15 cellular contexts compared by ENCODE assay signal in genomic region chr5:10330511-10331105, GRCh38. TPM values are rescaled to one million over a fixed set of nuclear protein-coding genes. Genes with fewer than 3 reads are reported as not detected.
DNase-seq lines count a peak whose midpoint lies in the region; ATAC-seq, FAIRE-seq and TF ChIP-seq lines count a peak whose summit lies in the region.
"Had no signal": no experiment of that assay in that cellular context is flagged by ENCODE, and none has a peak within 500 bp of the region (broad histone marks: within the 10 kb centered on the region; RNA-seq: fewer than 3 reads in every experiment).

No MANE protein-coding gene starts in this region.

- TF ChIP-seq CTCF in liver (IDR thresholded peaks at IDR 0.05; ENCODE audit: low read depth, low read length, missing input control) (no peak), HepG2 (CRISPR knock-in tag; IDR thresholded peaks at IDR 0.05) (no peak)

- no peak for TF ChIP-seq POLR2A in HepG2 (IDR thresholded peaks at IDR 0.05; ENCODE audit: insufficient read depth in 1 of 2, low read depth in 2 of 2, low read length in 2 of 2)

- BruUV-seq in HepG2 (replicated peaks; lab: Mats Ljungman, UMichigan): no TSS peak

- CTCF ChIA-PET in HepG2 (lab: Yijun Ruan, JAX; ENCODE audit: low intra/inter-chr PET ratio, low total read pairs): no interaction called here

- H3K9ac ChIP-seq in liver (ENCODE audit: low read depth in 1 of 2, low read length in 2 of 2) (peak overlapping the region; percentile 27 to 50), HepG2 (ENCODE audit: insufficient read depth, low read depth, low read length) (no peak overlapping the region), rectal smooth muscle tissue (ENCODE audit: low read length) (no peak overlapping the region)

- H3K9me3 ChIP-seq in liver (ENCODE audit: control insufficient read depth in 4 of 4, low read length in 3 of 4): no peaks in the 10 kb centered on the region
- H3K9me3 ChIP-seq in HepG2 (ENCODE audit: low read length): no peaks in the 10 kb centered on the region
- H3K9me3 ChIP-seq in right cardiac atrium (ENCODE audit: control insufficient read depth, low read length): peaks cover 3% of the 10 kb centered on the region

- H4K20me1 ChIP-seq in HepG2 (ENCODE audit: insufficient read depth, low read length): no peaks in the 10 kb centered on the region

- no peak for TF ChIP-seq RAD21 in liver (IDR thresholded peaks at IDR 0.05)
- no peak for TF ChIP-seq RAD21 in HepG2 (CRISPR knock-in tag; IDR thresholded peaks at IDR 0.05)

- intact Hi-C loops in HepG2 (cut with micrococcal nuclease; ENCODE audit: unreplicated experiment) (no loop called here), right cardiac atrium (cut with DNase I) (no loop called here)

- 59% methylated on average over 8 of the region's 8 CpGs for WGBS in liver
- 75% methylated on average over 8 of the region's 8 CpGs for WGBS in HepG2 (ENCODE audit: low lambda C conversion rate)
- 55% methylated on average over 8 of the region's 8 CpGs for WGBS in right cardiac atrium

- in situ Hi-C loops in HepG2 (cut with HindIII; ENCODE audit: extremely low pct_ligation_motif_present, low pct_unique_long_range_greater_than_20kb): no loop called here

- no peaks in the 10 kb centered on the region for H3K79me2 ChIP-seq in HepG2 (ENCODE audit: insufficient read depth, low read length)

- ATAC-seq in HepG2: no peak
- ATAC-seq in right cardiac atrium: peak; percentile 6 to 7
- ATAC-seq: activated CD4-positive, alpha-beta T cell treated with anti-CD3 and anti-CD28 coated beads for 36 hours had no signal

- no peak overlapping the region for H3K4me2 ChIP-seq in HepG2 (ENCODE audit: low read depth, low read length)

- no peak for FAIRE-seq in HepG2 (lab: Jason Lieb, UNC)
- FAIRE-seq: A204.1 had no signal

- H3K4me1 ChIP-seq in liver (ENCODE audit: control insufficient read depth in 4 of 4, insufficient read depth in 4 of 4, low read length in 3 of 4) (peaks cover 13 to 43% (median 35%) of the 10 kb centered on the region in 4 donors), HepG2 (ENCODE audit: insufficient read depth, low read length) (peaks cover 42% of the 10 kb centered on the region), right cardiac atrium (ENCODE audit: control insufficient read depth, insufficient read depth, low read length) (peaks cover 15% of the 10 kb centered on the region), rectal smooth muscle tissue (ENCODE audit: control insufficient read depth, insufficient read depth, low read length) (peaks cover 26% of the 10 kb centered on the region)

- H3K27ac ChIP-seq in liver (ENCODE audit: low read depth in 1 of 2, low read length in 2 of 2) (peak overlapping the region; percentile 72 to 87), HepG2 (ENCODE audit: extremely low read length, insufficient read depth, low read length) (no peak overlapping the region), right cardiac atrium (ENCODE audit: low read length) (peak overlapping the region; percentile 71), rectal smooth muscle tissue (ENCODE audit: low read depth, low read length) (peak overlapping the region; percentile 16)

- H3K27me3 ChIP-seq in liver (ENCODE audit: control insufficient read depth in 4 of 4, insufficient read depth in 4 of 4, low read length in 3 of 4): no peaks in the 10 kb centered on the region
- H3K27me3 ChIP-seq in HepG2 (ENCODE audit: control insufficient read depth in 1 of 2, insufficient read depth in 2 of 2, low read length in 2 of 2): peaks cover 0 to 11% of the 10 kb centered on the region in 2 experiments; a peak in 1 of 5 replicates
- no peaks in the 10 kb centered on the region for H3K27me3 ChIP-seq in right cardiac atrium (ENCODE audit: control insufficient read depth, insufficient read depth)
- peaks cover 2% of the 10 kb centered on the region for H3K27me3 ChIP-seq in rectal smooth muscle tissue (ENCODE audit: control insufficient read depth, insufficient read depth, low read length)

- no peak for TF ChIP-seq EP300 in HepG2 (IDR thresholded peaks at IDR 0.05; ENCODE audit: low read depth in 2 of 2, low read length in 2 of 2)
- TF ChIP-seq EP300 in HepG2 (CRISPR knock-in tag; IDR thresholded peaks at IDR 0.05; ENCODE audit: borderline replicate concordance): no peak

- H3K4me3 ChIP-seq in liver (ENCODE audit: low read depth in 1 of 3, low read length in 3 of 3) (peak overlapping the region; percentile 5 to 25 (median 16)), HepG2 (replicated peaks in 1 of 3; ENCODE audit: insufficient read depth in 1 of 3, low read depth in 2 of 3, low read length in 3 of 3) (no peak overlapping the region), right cardiac atrium (ENCODE audit: low read length) (no peak overlapping the region), rectal smooth muscle tissue (ENCODE audit: low read length) (peak overlapping the region; percentile 35)

- no peak for DNase-seq in HepG2 (ENCODE audit: low spot score)
- peak in 1 of 3 donors; percentile 31 for DNase-seq in right cardiac atrium
- DNase-seq in GDM1 (lab: John Stamatoyannopoulos, UW): no peak
- no peak for DNase-seq in HK-2 (ENCODE audit: unreplicated experiment)
- no peak for DNase-seq in AG08396 (ENCODE audit: low spot score)
- DNase-seq in globus pallidus (ENCODE audit: low spot score): no peak
- DNase-seq: activated CD4-positive, alpha-beta T cell treated with anti-CD3 and anti-CD28 coated beads for 36 hours; activated T-cell treated with anti-CD3 and anti-CD28 coated beads, Interleukin-2, amount 50 U/mL, for 48 hours; dermis blood vessel endothelial cell; GF-D8; stimulated activated CD4-positive, alpha-beta T cell treated with anti-CD3 and anti-CD28 coated beads, Interleukin-2, amount 100 ng/mL, for 48 hours; T-helper 2 cell had no signal

- no peak overlapping the region for H2AFZ ChIP-seq in HepG2 (ENCODE audit: low read length)

- H3K36me3 ChIP-seq in liver (ENCODE audit: control insufficient read depth in 4 of 4, insufficient read depth in 3 of 4, low read depth in 1 of 4, low read length in 3 of 4) (no peaks in the 10 kb centered on the region), HepG2 (replicated peaks in 1 of 2; ENCODE audit: control insufficient read depth in 1 of 2, insufficient read depth in 2 of 2, low read length in 2 of 2) (no peaks in the 10 kb centered on the region), rectal smooth muscle tissue (ENCODE audit: control insufficient read depth, insufficient read depth, low read length) (no peaks in the 10 kb centered on the region)

- POLR2A ChIA-PET in HepG2 (lab: Yijun Ruan, JAX): interaction anchor here (1.8 kb wide), 1 partner anchor 23 kb away, joined by 9 read pairs; the partner anchor contains the start of gene MARCHF6

RNA-seq across cellular contexts. Expression of gene MARCHF6, which starts 22.9 kb away (rescaled TPM):
- total RNA-seq in liver: 10 to 100 TPM; 64.8 to 77.7 TPM
- polyA plus RNA-seq in liver: 10 to 100 TPM; 20.6 to 60.1 TPM
- 39.5 and 48.6 TPM in 2 replicates for total RNA-seq in HepG2 (2016; rRNA removed; fragmentation: Illumina TruSeq; extraction: Trizol)
- 21.2 and 25.8 TPM in 2 replicates for total RNA-seq in HepG2 (2016; cell fraction: cytosol; rRNA removed; fragmentation: Illumina TruSeq; extraction: Trizol; ENCODE audit: low read depth)
- 34.4 and 49.1 TPM in 2 replicates for total RNA-seq in HepG2 (2016; cell fraction: insoluble cytoplasmic fraction; rRNA removed; fragmentation: Illumina TruSeq; extraction: Trizol)
- total RNA-seq in HepG2 (2016; cell fraction: membrane; rRNA removed; fragmentation: Illumina TruSeq; extraction: Trizol): 11.9 and 12.7 TPM in 2 replicates
- 71.7 and 86.1 TPM in 2 replicates for total RNA-seq in HepG2 (2016; cell fraction: nucleus; rRNA removed; fragmentation: Illumina TruSeq; extraction: Trizol)
- 107 and 115 TPM in 2 replicates for polyA plus RNA-seq in HepG2 (2011; rRNA removed)
- 45.5 and 75.4 TPM in 2 replicates for polyA plus RNA-seq in HepG2 (2011; cell fraction: cytosol; rRNA removed)
- 244 and 247 TPM in 2 replicates for polyA plus RNA-seq in HepG2 (2011; cell fraction: nucleus; rRNA removed)
- polyA plus RNA-seq in HepG2 (2012): 67.4 and 121 TPM in 2 replicates
- polyA plus RNA-seq in HepG2 (2016; cell fraction: cytosol; fragmentation: Illumina TruSeq; extraction: Trizol; ENCODE audit: low read depth): 1.8 and 2.0 TPM in 2 replicates
- polyA plus RNA-seq in HepG2 (2016; cell fraction: insoluble cytoplasmic fraction; fragmentation: Illumina TruSeq; extraction: Trizol; ENCODE audit: low read depth): 21.2 and 23.1 TPM in 2 replicates
- 3.2 and 3.8 TPM in 2 replicates for polyA plus RNA-seq in HepG2 (2016; cell fraction: membrane; fragmentation: Illumina TruSeq; extraction: Trizol; ENCODE audit: low read depth)
- 120 and 121 TPM in 2 replicates for polyA plus RNA-seq in HepG2 (2016; cell fraction: nucleus; fragmentation: Illumina TruSeq; extraction: Trizol; ENCODE audit: insufficient read depth, low read depth)
- polyA minus RNA-seq in HepG2 (2011; rRNA and poly(A)+ RNA removed; ENCODE audit: low replicate concordance): 309 and 698 TPM in 2 replicates
- polyA minus RNA-seq in HepG2 (2011; cell fraction: cytosol; rRNA and poly(A)+ RNA removed): 78.7 and 104 TPM in 2 replicates
- 179 and 204 TPM in 2 replicates for polyA minus RNA-seq in HepG2 (2011; cell fraction: nucleus; rRNA and poly(A)+ RNA removed)
- 100 to 1,000 TPM; 168 to 186 (median 183) TPM for total RNA-seq in right cardiac atrium
- 75.7 TPM for polyA plus RNA-seq in right cardiac atrium

RNA-seq across cellular contexts. Expression of gene CMBL, which starts 22.9 kb away (rescaled TPM):
- 10 to 100 TPM in 1 of 2 donors, 1 to 10 TPM in 1; 6.8 to 33.7 TPM for total RNA-seq in liver
- 10 to 100 TPM; 49.8 to 56.1 TPM for polyA plus RNA-seq in liver
- 11.5 and 19.6 TPM in 2 replicates for total RNA-seq in HepG2 (2016; rRNA removed; fragmentation: Illumina TruSeq; extraction: Trizol)
- total RNA-seq in HepG2 (2016; cell fraction: cytosol; rRNA removed; fragmentation: Illumina TruSeq; extraction: Trizol; ENCODE audit: low read depth): 5.2 TPM in 2 replicates
- 10.8 and 20.2 TPM in 2 replicates for total RNA-seq in HepG2 (2016; cell fraction: insoluble cytoplasmic fraction; rRNA removed; fragmentation: Illumina TruSeq; extraction: Trizol)
- total RNA-seq in HepG2 (2016; cell fraction: membrane; rRNA removed; fragmentation: Illumina TruSeq; extraction: Trizol): 16.6 and 16.8 TPM in 2 replicates
- total RNA-seq in HepG2 (2016; cell fraction: nucleus; rRNA removed; fragmentation: Illumina TruSeq; extraction: Trizol): 6.0 and 7.0 TPM in 2 replicates
- polyA plus RNA-seq in HepG2 (2011; rRNA removed): 12.7 and 17.0 TPM in 2 replicates
- polyA plus RNA-seq in HepG2 (2011; cell fraction: cytosol; rRNA removed): 17.0 and 27.6 TPM in 2 replicates
- 4.1 and 7.8 TPM in 2 replicates for polyA plus RNA-seq in HepG2 (2011; cell fraction: nucleus; rRNA removed)
- polyA plus RNA-seq in HepG2 (2012): 16.9 and 18.5 TPM in 2 replicates
- 9.6 and 10.7 TPM in 2 replicates for polyA plus RNA-seq in HepG2 (2016; cell fraction: cytosol; fragmentation: Illumina TruSeq; extraction: Trizol; ENCODE audit: low read depth)
- 42.7 and 43.4 TPM in 2 replicates for polyA plus RNA-seq in HepG2 (2016; cell fraction: insoluble cytoplasmic fraction; fragmentation: Illumina TruSeq; extraction: Trizol; ENCODE audit: low read depth)
- polyA plus RNA-seq in HepG2 (2016; cell fraction: membrane; fragmentation: Illumina TruSeq; extraction: Trizol; ENCODE audit: low read depth): 22.0 and 22.7 TPM in 2 replicates
- 16.1 and 16.6 TPM in 2 replicates for polyA plus RNA-seq in HepG2 (2016; cell fraction: nucleus; fragmentation: Illumina TruSeq; extraction: Trizol; ENCODE audit: insufficient read depth, low read depth)
- polyA minus RNA-seq in HepG2 (2011; rRNA and poly(A)+ RNA removed; ENCODE audit: low replicate concordance): 30.1 and 125 TPM in 2 replicates
- polyA minus RNA-seq in HepG2 (2011; cell fraction: cytosol; rRNA and poly(A)+ RNA removed): 17.9 and 19.5 TPM in 2 replicates
- 4.9 and 8.1 TPM in 2 replicates for polyA minus RNA-seq in HepG2 (2011; cell fraction: nucleus; rRNA and poly(A)+ RNA removed)
- total RNA-seq in right cardiac atrium: 10 to 100 TPM; 30.2 to 55.3 (median 49.5) TPM
- polyA plus RNA-seq in right cardiac atrium: 39.9 TPM

Comparison
In these comparisons a context has a peak if more than half of its experiments do, and no peak if none do; other contexts are left out.
1. H3K4me3 ChIP-seq: peak in liver (3 of 3) and rectal smooth muscle tissue (single experiment); none in HepG2 (0 of 3) and right cardiac atrium (single experiment).
2. H3K9ac ChIP-seq: peak in liver (2 of 2); none in HepG2 (single experiment) and rectal smooth muscle tissue (single experiment).